Comparison of ENCODE assay signal across 15 cellular contexts in genomic region chr12:1457901-1458300, GRCh38.
DNase-seq lines count a peak whose midpoint lies in the region; ATAC-seq and TF ChIP-seq lines count a peak whose summit lies in the region.
"Had no signal": no experiment of that assay in that cellular context is flagged by ENCODE, and none has a peak within 500 bp of the region (broad histone marks: within the 10 kb centered on the region; RNA-seq: fewer than 3 reads in every experiment).

No MANE protein-coding gene starts in this region.

- no peak for TF ChIP-seq CTCF in psoas muscle (IDR thresholded peaks at IDR 0.05)

- intact Hi-C loops in psoas muscle (cut with DNase I): no loop called here

- H3K4me1 ChIP-seq in psoas muscle: peaks cover 16% of the 10 kb centered on the region
- H3K4me1 ChIP-seq: body of pancreas had no signal

- no peak overlapping the region for H3K4me3 ChIP-seq in psoas muscle
- H3K4me3 ChIP-seq: body of pancreas, mucosa of descending colon had no signal

- WGBS in psoas muscle, 3 donors: 25 to 39% (median 38%) methylated on average over 1 of the region's 1 CpG

- H3K27me3 ChIP-seq in psoas muscle (ENCODE audit: insufficient read depth in 3 of 3, low read length in 2 of 3): no peaks in the 10 kb centered on the region
- H3K27me3 ChIP-seq: body of pancreas had no signal

- H3K9me3 ChIP-seq in psoas muscle: no peaks in the 10 kb centered on the region
- H3K9me3 ChIP-seq: body of pancreas, mucosa of descending colon had no signal

- DNase-seq in EL (peak; percentile 98), RKO (ENCODE audit: low spot score) (peak; percentile 9), dedifferentiated amniotic fluid mesenchymal stem cell (ENCODE audit: extremely low spot score) (peak; percentile 90), psoas muscle (peak in 1 of 2 donors; percentile 34), NCI-H524 treated with DMSO at 0.1 percent for 48 hours (lab: John Stamatoyannopoulos, UW) (no peak), NCI-H2081 (lab: John Stamatoyannopoulos, UW) (no peak), AML-193 (lab: John Stamatoyannopoulos, UW) (no peak), MV-4-11 (lab: John Stamatoyannopoulos, UW) (no peak)
- DNase-seq: activated T-cell treated with anti-CD3 and anti-CD28 coated beads, Interleukin-2, amount 50 U/mL, for 24 hours; body of pancreas; mucosa of descending colon; stimulated activated CD4-positive, alpha-beta T cell treated with anti-CD3 and anti-CD28 coated beads, Interleukin-2, amount 100 ng/mL, for 24 hours; stimulated activated naive CD4-positive, alpha-beta T cell had no signal

- H3K36me3 ChIP-seq in psoas muscle (ENCODE audit: insufficient read depth in 1 of 2, low read depth in 1 of 2): no peaks in the 10 kb centered on the region

- ATAC-seq in psoas muscle: peak; percentile 91 to 97 (median 94)
- ATAC-seq: activated CD4-positive, CD25-positive, alpha-beta regulatory T cell treated with anti-CD3 and anti-CD28 coated beads, Interleukin-2, amount 50 U/mL, for 24 hours; body of pancreas; mucosa of descending colon had no signal

- H3K27ac ChIP-seq in psoas muscle: no peak overlapping the region
- H3K27ac ChIP-seq: body of pancreas, epithelial cell of prostate had no signal

Comparison
In these comparisons a context has a peak if more than half of its experiments do, and no peak if none do; other contexts are left out.
1. DNase-seq: peak in EL (single experiment), RKO (single experiment) and dedifferentiated amniotic fluid mesenchymal stem cell (single experiment); none in NCI-H524 treated with DMSO at 0.1 percent for 48 hours (single experiment), NCI-H2081 (0 of 2), AML-193 (0 of 2) and MV-4-11 (single experiment).